Comparison of ENCODE assay signal across 8 cellular contexts in the genomic region with DNA sequence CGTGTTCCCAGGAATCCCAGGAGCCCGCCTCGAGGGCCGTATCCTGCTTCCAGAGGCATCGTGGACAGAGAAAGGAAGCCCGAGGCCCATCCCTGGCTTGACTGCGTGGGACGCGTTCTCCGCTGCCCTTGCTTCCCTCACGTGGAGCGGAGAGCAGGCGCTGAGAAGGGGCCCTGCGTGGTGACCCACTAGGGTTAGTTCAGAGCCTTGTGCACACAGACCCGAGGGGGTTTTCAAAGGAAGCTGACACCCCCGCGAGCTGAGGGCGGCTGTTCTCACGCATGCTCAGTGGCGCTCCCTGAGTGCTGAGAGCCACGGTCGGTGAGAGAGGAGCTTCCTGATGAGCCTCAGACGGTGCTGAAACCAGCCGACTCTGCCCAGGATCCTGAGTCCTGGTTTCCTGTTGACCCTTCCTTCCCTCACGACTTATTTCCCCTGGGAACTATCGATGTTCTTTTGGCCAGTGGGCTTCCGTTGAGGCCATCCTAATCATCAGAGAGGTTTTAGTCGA. TPM values are rescaled to one million over a fixed set of nuclear protein-coding genes. Genes with fewer than 3 reads are reported as not detected.
DNase-seq lines count a peak whose midpoint lies in the region; ATAC-seq, FAIRE-seq and TF ChIP-seq lines count a peak whose summit lies in the region.

No MANE protein-coding gene starts in this region.

- no peaks in the 10 kb centered on the region for H4K20me1 ChIP-seq in HepG2 (ENCODE audit: insufficient read depth, low read length)

- DNase-seq in activated CD4-positive, alpha-beta memory T cell treated with anti-CD3 and anti-CD28 coated beads, Interleukin-2, amount 10 ng/mL, durations not matched to agents 7 days and 5 days: peak; percentile 55
- DNase-seq in HepG2 (ENCODE audit: low spot score) (no peak), NCI-H526 (lab: John Stamatoyannopoulos, UW) (no peak), nucleus accumbens (lab: John Stamatoyannopoulos, UW) (no peak), KBM-7 (no peak)
- DNase-seq in stimulated activated naive CD4-positive, alpha-beta T cell (lab: John Stamatoyannopoulos, UW): peak in 4 of 6 experiments; percentile 9 to 28 (median 14)

- H3K27me3 Mint-ChIP-seq in activated CD4-positive, alpha-beta memory T cell treated with anti-CD3 and anti-CD28 coated beads, Interleukin-2, amount 10 ng/mL, durations not matched to agents 7 days and 5 days: peaks cover 3% of the 10 kb centered on the region

- CTCF ChIA-PET in activated CD4-positive, alpha-beta memory T cell treated with anti-CD3 and anti-CD28 coated beads, Interleukin-2, amount 10 ng/mL, durations not matched to agents 7 days and 5 days (lab: Charles Lee): interaction anchor here (0.8 to 1.3 kb wide), 4 partner anchors 28 to 319 kb away, joined by 3 read pairs; no protein-coding TSS in a partner anchor
- CTCF ChIA-PET in HepG2 (lab: Yijun Ruan, JAX; ENCODE audit: low intra/inter-chr PET ratio, low total read pairs): no interaction called here

- H3K27ac ChIP-seq in HepG2 (ENCODE audit: extremely low read length, insufficient read depth, low read length): no peak overlapping the region

- H3K9me3 ChIP-seq in HepG2 (ENCODE audit: low read length): no peaks in the 10 kb centered on the region

- intact Hi-C loops in HepG2 (cut with micrococcal nuclease; ENCODE audit: unreplicated experiment): no loop called here

- peaks cover 4 to 14% of the 10 kb centered on the region in 2 experiments; a peak in 4 of 5 replicates for H3K27me3 ChIP-seq in HepG2 (ENCODE audit: control insufficient read depth in 1 of 2, insufficient read depth in 2 of 2, low read length in 2 of 2)

- no peaks in the 10 kb centered on the region for H3K9me3 Mint-ChIP-seq in activated CD4-positive, alpha-beta memory T cell treated with anti-CD3 and anti-CD28 coated beads, Interleukin-2, amount 10 ng/mL, durations not matched to agents 7 days and 5 days

- WGBS in HepG2 (ENCODE audit: low lambda C conversion rate): 79% methylated on average over 28 of the region's 28 CpGs

- in situ Hi-C loops in HepG2 (cut with HindIII; ENCODE audit: extremely low pct_ligation_motif_present, low pct_unique_long_range_greater_than_20kb): no loop called here
- in situ Hi-C loops in KBM-7 (cut with MboI; ENCODE audit: low pct_unique_long_range_greater_than_20kb, low sequenced_read_pairs): no loop called here

- peak overlapping the region; percentile 66 for H3K27ac Mint-ChIP-seq in activated CD4-positive, alpha-beta memory T cell treated with anti-CD3 and anti-CD28 coated beads, Interleukin-2, amount 10 ng/mL, durations not matched to agents 7 days and 5 days

- TF ChIP-seq CTCF in HepG2 (CRISPR knock-in tag; IDR thresholded peaks at IDR 0.05): no peak

- no peak overlapping the region for H3K4me3 ChIP-seq in HepG2 (replicated peaks in 1 of 3; ENCODE audit: insufficient read depth in 1 of 3, low read depth in 2 of 3, low read length in 3 of 3)

- peak; percentile 38 for ATAC-seq in HG03108 (IDR thresholded peaks at IDR 0.05; ENCODE audit: unreplicated experiment)
- no peak for ATAC-seq in HepG2

- H3K79me2 ChIP-seq in HepG2 (ENCODE audit: insufficient read depth, low read length): no peaks in the 10 kb centered on the region

- no peak overlapping the region for H3K9ac ChIP-seq in HepG2 (ENCODE audit: insufficient read depth, low read depth, low read length)

- peak overlapping the region; percentile 31 for H3K4me3 Mint-ChIP-seq in activated CD4-positive, alpha-beta memory T cell treated with anti-CD3 and anti-CD28 coated beads, Interleukin-2, amount 10 ng/mL, durations not matched to agents 7 days and 5 days

- no TSS peak for BruUV-seq in HepG2 (replicated peaks; lab: Mats Ljungman, UMichigan)

- POLR2A ChIA-PET in activated CD4-positive, alpha-beta memory T cell treated with anti-CD3 and anti-CD28 coated beads, Interleukin-2, amount 10 ng/mL, durations not matched to agents 7 days and 5 days (lab: Charles Lee): interaction anchor here (1.0 to 2.4 kb wide), 5 partner anchors 20 to 38 kb away, joined by 3 to 11 read pairs (median 5); partner anchors contain the start of gene CCR6
- POLR2A ChIA-PET in HepG2 (lab: Yijun Ruan, JAX): no interaction called here

- peaks cover 11% of the 10 kb centered on the region for H3K4me1 ChIP-seq in HepG2 (ENCODE audit: insufficient read depth, low read length)

- no peaks in the 10 kb centered on the region for H3K36me3 ChIP-seq in HepG2 (replicated peaks in 1 of 2; ENCODE audit: control insufficient read depth in 1 of 2, insufficient read depth in 2 of 2, low read length in 2 of 2)

- no peak overlapping the region for H2AFZ ChIP-seq in HepG2 (ENCODE audit: low read length)

- TF ChIP-seq RAD21 in HepG2 (CRISPR knock-in tag; IDR thresholded peaks at IDR 0.05): no peak

- peaks cover 4% of the 10 kb centered on the region for H3K36me3 Mint-ChIP-seq in activated CD4-positive, alpha-beta memory T cell treated with anti-CD3 and anti-CD28 coated beads, Interleukin-2, amount 10 ng/mL, durations not matched to agents 7 days and 5 days (ENCODE audit: low read depth)

- no peak for FAIRE-seq in HepG2 (lab: Jason Lieb, UNC)

- TF ChIP-seq POLR2A in GM19193 (IDR thresholded peaks at IDR 0.05; ENCODE audit: extremely low read depth, insufficient read depth, insufficient read length) (peak; percentile 87), HepG2 (IDR thresholded peaks at IDR 0.05; ENCODE audit: insufficient read depth in 1 of 2, low read depth in 2 of 2, low read length in 2 of 2) (no peak)

- no peak for TF ChIP-seq EP300 in HepG2 (IDR thresholded peaks at IDR 0.05; ENCODE audit: low read depth in 2 of 2, low read length in 2 of 2)
- no peak for TF ChIP-seq EP300 in HepG2 (CRISPR knock-in tag; IDR thresholded peaks at IDR 0.05; ENCODE audit: borderline replicate concordance)

- no peak overlapping the region for H3K4me2 ChIP-seq in HepG2 (ENCODE audit: low read depth, low read length)

- peaks cover 63% of the 10 kb centered on the region for H3K4me1 Mint-ChIP-seq in activated CD4-positive, alpha-beta memory T cell treated with anti-CD3 and anti-CD28 coated beads, Interleukin-2, amount 10 ng/mL, durations not matched to agents 7 days and 5 days

TF ChIP-seq in HepG2, 621 proteins besides CTCF, POLR2A, EP300 and RAD21 (continues in another document):
- TF ChIP-seq ZBTB20 (CRISPR knock-in tag; IDR thresholded peaks at IDR 0.05; ENCODE audit: borderline replicate concordance, low read depth): no peak
- peak; percentile 14; the same call in 1 of the 2 replicates for TF ChIP-seq ZNF501 (CRISPR knock-in tag; IDR thresholded peaks at IDR 0.05)
- TF ChIP-seq, protein P1, sequence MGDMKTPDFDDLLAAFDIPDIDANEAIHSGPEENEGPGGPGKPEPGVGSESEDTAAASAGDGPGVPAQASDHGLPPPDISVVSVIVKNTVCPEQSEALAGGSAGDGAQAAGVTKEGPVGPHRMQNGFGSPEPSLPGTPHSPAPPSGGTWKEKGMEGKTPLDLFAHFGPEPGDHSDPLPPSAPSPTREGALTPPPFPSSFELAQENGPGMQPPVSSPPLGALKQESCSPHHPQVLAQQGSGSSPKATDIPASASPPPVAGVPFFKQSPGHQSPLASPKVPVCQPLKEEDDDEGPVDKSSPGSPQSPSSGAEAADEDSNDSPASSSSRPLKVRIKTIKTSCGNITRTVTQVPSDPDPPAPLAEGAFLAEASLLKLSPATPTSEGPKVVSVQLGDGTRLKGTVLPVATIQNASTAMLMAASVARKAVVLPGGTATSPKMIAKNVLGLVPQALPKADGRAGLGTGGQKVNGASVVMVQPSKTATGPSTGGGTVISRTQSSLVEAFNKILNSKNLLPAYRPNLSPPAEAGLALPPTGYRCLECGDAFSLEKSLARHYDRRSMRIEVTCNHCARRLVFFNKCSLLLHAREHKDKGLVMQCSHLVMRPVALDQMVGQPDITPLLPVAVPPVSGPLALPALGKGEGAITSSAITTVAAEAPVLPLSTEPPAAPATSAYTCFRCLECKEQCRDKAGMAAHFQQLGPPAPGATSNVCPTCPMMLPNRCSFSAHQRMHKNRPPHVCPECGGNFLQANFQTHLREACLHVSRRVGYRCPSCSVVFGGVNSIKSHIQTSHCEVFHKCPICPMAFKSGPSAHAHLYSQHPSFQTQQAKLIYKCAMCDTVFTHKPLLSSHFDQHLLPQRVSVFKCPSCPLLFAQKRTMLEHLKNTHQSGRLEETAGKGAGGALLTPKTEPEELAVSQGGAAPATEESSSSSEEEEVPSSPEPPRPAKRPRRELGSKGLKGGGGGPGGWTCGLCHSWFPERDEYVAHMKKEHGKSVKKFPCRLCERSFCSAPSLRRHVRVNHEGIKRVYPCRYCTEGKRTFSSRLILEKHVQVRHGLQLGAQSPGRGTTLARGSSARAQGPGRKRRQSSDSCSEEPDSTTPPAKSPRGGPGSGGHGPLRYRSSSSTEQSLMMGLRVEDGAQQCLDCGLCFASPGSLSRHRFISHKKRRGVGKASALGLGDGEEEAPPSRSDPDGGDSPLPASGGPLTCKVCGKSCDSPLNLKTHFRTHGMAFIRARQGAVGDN (CRISPR knock-in tag; IDR thresholded peaks at IDR 0.05): peak; percentile 19; the same call in 1 of the 2 replicates
- TF ChIP-seq DNMT1 (CRISPR knock-in tag; IDR thresholded peaks at IDR 0.05): no peak

RNA-seq across cellular contexts. Expression of gene CCR6, which starts 28.9 kb away (rescaled TPM):
- total RNA-seq in activated CD4-positive, alpha-beta memory T cell treated with anti-CD3 and anti-CD28 coated beads, Interleukin-2, amount 10 ng/mL, durations not matched to agents 7 days and 5 days: 10 to 100 TPM; 20.0 to 20.3 TPM
- 4.2 and 4.5 TPM in 2 replicates for total RNA-seq in HepG2 (2016; rRNA removed; fragmentation: Illumina TruSeq; extraction: Trizol)
- total RNA-seq in HepG2 (2016; cell fraction: cytosol; rRNA removed; fragmentation: Illumina TruSeq; extraction: Trizol; ENCODE audit: low read depth): 0.10 TPM in 1 of 2 replicates, not detected in the other
- total RNA-seq in HepG2 (2016; cell fraction: insoluble cytoplasmic fraction; rRNA removed; fragmentation: Illumina TruSeq; extraction: Trizol): 4.0 and 4.5 TPM in 2 replicates
- 1.2 and 1.3 TPM in 2 replicates for total RNA-seq in HepG2 (2016; cell fraction: membrane; rRNA removed; fragmentation: Illumina TruSeq; extraction: Trizol)
- total RNA-seq in HepG2 (2016; cell fraction: nucleus; rRNA removed; fragmentation: Illumina TruSeq; extraction: Trizol): 0.56 and 1.4 TPM in 2 replicates
- polyA plus RNA-seq in HepG2 (2011; rRNA removed): 8.7 and 11.3 TPM in 2 replicates
- 11.0 and 18.6 TPM in 2 replicates for polyA plus RNA-seq in HepG2 (2011; cell fraction: cytosol; rRNA removed)
- 3.2 and 3.5 TPM in 2 replicates for polyA plus RNA-seq in HepG2 (2011; cell fraction: nucleus; rRNA removed)
- polyA plus RNA-seq in HepG2 (2012): 9.4 and 18.5 TPM in 2 replicates
- 0.07 and 0.20 TPM in 2 replicates for polyA plus RNA-seq in HepG2 (2016; cell fraction: cytosol; fragmentation: Illumina TruSeq; extraction: Trizol; ENCODE audit: low read depth)
- 2.7 and 3.0 TPM in 2 replicates for polyA plus RNA-seq in HepG2 (2016; cell fraction: insoluble cytoplasmic fraction; fragmentation: Illumina TruSeq; extraction: Trizol; ENCODE audit: low read depth)
- 0.43 and 0.55 TPM in 2 replicates for polyA plus RNA-seq in HepG2 (2016; cell fraction: membrane; fragmentation: Illumina TruSeq; extraction: Trizol; ENCODE audit: low read depth)
- polyA plus RNA-seq in HepG2 (2016; cell fraction: nucleus; fragmentation: Illumina TruSeq; extraction: Trizol; ENCODE audit: insufficient read depth, low read depth): 1.1 and 2.3 TPM in 2 replicates
- 31.5 TPM in 1 of 2 replicates, not detected in the other for polyA minus RNA-seq in HepG2 (2011; rRNA and poly(A)+ RNA removed; ENCODE audit: low replicate concordance)
- 9.9 and 14.7 TPM in 2 replicates for polyA minus RNA-seq in HepG2 (2011; cell fraction: cytosol; rRNA and poly(A)+ RNA removed)
- polyA minus RNA-seq in HepG2 (2011; cell fraction: nucleus; rRNA and poly(A)+ RNA removed): 0.77 and 1.4 TPM in 2 replicates

Comparison
In these comparisons a context has a peak if more than half of its experiments do, and no peak if none do; other contexts are left out.
1. DNase-seq: peak in activated CD4-positive, alpha-beta memory T cell treated with anti-CD3 and anti-CD28 coated beads, Interleukin-2, amount 10 ng/mL, durations not matched to agents 7 days and 5 days (single experiment) and stimulated activated naive CD4-positive, alpha-beta T cell (4 of 6); none in HepG2 (single experiment), NCI-H526 (0 of 2), nucleus accumbens (0 of 56) and KBM-7 (single experiment).